8 cellular contexts compared by ENCODE assay signal in genomic region chr4:6953751-6954380, GRCh38. TPM values are rescaled to one million over a fixed set of nuclear protein-coding genes. Genes with fewer than 3 reads are reported as not detected.
A peak's percentile ranks its signal among the peaks of the same experiment; 100 is the strongest.
DNase-seq lines count a peak whose midpoint lies in the region; ATAC-seq and TF ChIP-seq lines count a peak whose summit lies in the region.

No MANE protein-coding gene starts in this region.

- H3K27ac ChIP-seq in H9 (ENCODE audit: insufficient read length, low read depth, low read length), result no peak overlapping the region

- H2BK15ac ChIP-seq in H9 (ENCODE audit: low read depth, low read length), result no peak overlapping the region

- no peak overlapping the region for H3K9ac ChIP-seq in H9 (ENCODE audit: extremely low read depth, insufficient read length, low read length)

- H3K4me1 Mint-ChIP-seq in H9, result peaks cover 48 to 56% of the 10 kb centered on the region in 2 experiments
- peaks cover 12% of the 10 kb centered on the region for H3K4me1 Mint-ChIP-seq in T-helper 2 cell treated with Interferon-gamma antibody and Interleukin-4, amounts not matched to agents 5 μg/mL and 100 μg/mL, for 36 hours (ENCODE audit: low read depth)

- no peaks in the 10 kb centered on the region for H4K20me1 ChIP-seq in H9 (ENCODE audit: control insufficient read depth, insufficient read depth, insufficient read length)

- H3K4me3 Mint-ChIP-seq in H9, result peak overlapping the region in 1 of 2 experiments; percentile 55; a peak in 2 of 5 replicates
- H3K4me3 Mint-ChIP-seq in T-helper 2 cell treated with Interferon-gamma antibody and Interleukin-4, amounts not matched to agents 5 μg/mL and 100 μg/mL, for 36 hours, result no peak overlapping the region

- H3K4me1 ChIP-seq in H9 (ENCODE audit: insufficient read depth, low read length), result peaks cover 1% of the 10 kb centered on the region; the same call in 1 of the 2 replicates

- no peak overlapping the region for H3K23ac ChIP-seq in H9 (ENCODE audit: insufficient read length, low read depth, low read length)

- WGBS in H9 (ENCODE audit: extremely low coverage, insufficient read length, low lambda C conversion rate), result no CpG with 5 or more reads among the region's 35 CpGs

- H3T11ph ChIP-seq in H9 (ENCODE audit: low read length), result no peak overlapping the region

- H4K5ac ChIP-seq in H9 (ENCODE audit: insufficient read length, low read depth, low read length), result no peak overlapping the region

- no peak for ATAC-seq in GM18909 (IDR thresholded peaks at IDR 0.05; ENCODE audit: poor library complexity, unreplicated experiment)
- no peak for ATAC-seq in GM18505 (IDR thresholded peaks at IDR 0.05; ENCODE audit: unreplicated experiment)

- no peak overlapping the region for H2BK5ac ChIP-seq in H9 (ENCODE audit: insufficient read length, low read length)

- no peaks in the 10 kb centered on the region; the same call in 1 of the 2 replicates for H3K79me2 ChIP-seq in H9 (ENCODE audit: insufficient read depth, low read length)

- H3K14ac ChIP-seq in H9 (ENCODE audit: insufficient read depth, low read length), result no peak overlapping the region

- H3K9me3 ChIP-seq in H9 (ENCODE audit: control insufficient read depth, low read depth, low read length), result no peaks in the 10 kb centered on the region

- DNase-seq in H9, result peak; percentile 89
- peak; percentile 19 for DNase-seq in cerebellar cortex (ENCODE audit: low spot score)
- peak; percentile 97 for DNase-seq in islet precursor cell
- peak; percentile 48 for DNase-seq in stromal cell of bone marrow (ENCODE audit: low read depth)
- DNase-seq in T-helper 2 cell treated with Interferon-gamma antibody and Interleukin-4, amounts not matched to agents 5 μg/mL and 100 μg/mL, for 36 hours (ENCODE audit: low spot score), result no peak
- DNase-seq in OCI-M2 (lab: John Stamatoyannopoulos, UW; ENCODE audit: unreplicated experiment), result no peak

- H3K56ac ChIP-seq in H9 (ENCODE audit: insufficient read length, low read depth, low read length), result no peak overlapping the region

- H3K23me2 ChIP-seq in H9 (ENCODE audit: insufficient read length, low read depth, low read length, poor library complexity, severe bottlenecking), result peaks cover 5% of the 10 kb centered on the region

- no peak for TF ChIP-seq POLR2A in GM18505 (IDR thresholded peaks at IDR 0.05; ENCODE audit: borderline replicate concordance, extremely low read depth, insufficient read depth, insufficient read length)

- H3K18ac ChIP-seq in H9 (ENCODE audit: insufficient read length, low read depth, low read length), result no peak overlapping the region

- H2AFZ ChIP-seq in H9 (ENCODE audit: low read length), result no peak overlapping the region

- H3K4ac ChIP-seq in H9 (ENCODE audit: low read depth, low read length), result no peak overlapping the region

- H3K27ac Mint-ChIP-seq in H9, result peak overlapping the region in 2 of 3 experiments; percentile 58 to 87; a peak in 2 of 7 replicates
- no peak overlapping the region for H3K27ac Mint-ChIP-seq in T-helper 2 cell treated with Interferon-gamma antibody and Interleukin-4, amounts not matched to agents 5 μg/mL and 100 μg/mL, for 36 hours

- no peak overlapping the region for H2AK5ac ChIP-seq in H9 (ENCODE audit: insufficient read length, low read length)

- no peak overlapping the region for H4K91ac ChIP-seq in H9 (ENCODE audit: insufficient read length, low read depth, low read length)

- H2BK120ac ChIP-seq in H9 (ENCODE audit: low read depth, low read length, poor library complexity, severe bottlenecking), result no peak overlapping the region

- no peaks in the 10 kb centered on the region for H3K27me3 Mint-ChIP-seq in H9 (ENCODE audit: low read depth)
- no peaks in the 10 kb centered on the region for H3K27me3 Mint-ChIP-seq in T-helper 2 cell treated with Interferon-gamma antibody and Interleukin-4, amounts not matched to agents 5 μg/mL and 100 μg/mL, for 36 hours (ENCODE audit: low read depth)

- H3K79me1 ChIP-seq in H9 (ENCODE audit: insufficient read depth, low read depth, low read length, poor library complexity, severe bottlenecking), result no peaks in the 10 kb centered on the region

- H3K27me3 ChIP-seq in H9 (ENCODE audit: insufficient read depth, low read length), result no peaks in the 10 kb centered on the region

- H4K8ac ChIP-seq in H9 (replicated peaks; ENCODE audit: insufficient read length, low read depth, low read length), result no peak overlapping the region

- peaks cover 0 to 5% of the 10 kb centered on the region in 2 experiments; a peak in 3 of 5 replicates for H3K9me3 Mint-ChIP-seq in H9
- no peaks in the 10 kb centered on the region for H3K9me3 Mint-ChIP-seq in T-helper 2 cell treated with Interferon-gamma antibody and Interleukin-4, amounts not matched to agents 5 μg/mL and 100 μg/mL, for 36 hours

- no peak overlapping the region for H2BK12ac ChIP-seq in H9 (ENCODE audit: insufficient read length, low read depth, low read length)

- TF ChIP-seq CTCF in H9 (conservative IDR thresholded peaks at IDR 0.05), result no peak

- H2BK20ac ChIP-seq in H9 (ENCODE audit: low read depth, low read length, poor library complexity, severe bottlenecking), result no peak overlapping the region

- no peak overlapping the region for H3K4me2 ChIP-seq in H9 (ENCODE audit: insufficient read depth, insufficient read length, low read length)

- H3K36me3 Mint-ChIP-seq in H9 (ENCODE audit: insufficient read depth in 1 of 3, low read depth in 3 of 3), result peaks cover 0 to 4% (median 4%) of the 10 kb centered on the region in 3 experiments; a peak in 2 of 7 replicates
- H3K36me3 Mint-ChIP-seq in T-helper 2 cell treated with Interferon-gamma antibody and Interleukin-4, amounts not matched to agents 5 μg/mL and 100 μg/mL, for 36 hours (ENCODE audit: low read depth), result no peaks in the 10 kb centered on the region

RNA-seq across cellular contexts. Expression of gene TBC1D14, which starts 44.2 kb away (rescaled TPM):
- 44.5 and 50.2 TPM in 2 replicates for total RNA-seq in H9 (2021)

Comparison
In these comparisons a context has a peak if more than half of its experiments do, and no peak if none do; other contexts are left out.
1. DNase-seq: peak in H9 (single experiment), cerebellar cortex (single experiment), islet precursor cell (single experiment) and stromal cell of bone marrow (single experiment); none in T-helper 2 cell treated with Interferon-gamma antibody and Interleukin-4, amounts not matched to agents 5 μg/mL and 100 μg/mL, for 36 hours (single experiment) and OCI-M2 (single experiment).